ENCODE assay signal across 8 cellular contexts in the genomic region with DNA sequence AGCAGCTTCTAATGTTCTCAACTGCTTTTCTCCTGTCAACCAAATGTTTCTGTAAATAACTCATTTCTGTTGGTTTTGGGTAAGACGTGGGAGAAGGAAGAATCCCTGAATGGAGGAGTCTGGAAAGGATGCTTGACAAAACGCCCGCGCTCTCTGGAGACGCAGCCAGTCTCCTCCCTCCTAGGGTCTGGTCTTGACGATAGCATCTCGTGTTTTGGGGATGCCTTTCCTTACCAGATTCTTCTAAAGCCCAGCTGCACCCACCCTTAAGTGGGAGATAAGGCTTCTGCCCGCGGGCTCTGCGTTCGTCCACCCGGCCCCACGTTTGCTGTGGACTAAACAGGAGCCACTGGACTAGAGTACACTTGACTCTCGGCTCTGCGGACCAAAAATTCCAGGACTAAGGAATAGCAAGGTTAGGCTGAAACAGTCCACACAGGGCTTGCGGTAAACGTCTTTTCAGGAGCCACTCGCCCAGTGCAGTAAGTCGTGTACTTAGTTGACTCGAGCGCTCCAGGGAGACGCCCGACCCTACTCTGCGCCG. TPM values are rescaled to one million over a fixed set of nuclear protein-coding genes. Genes with fewer than 3 reads are reported as not detected.
DNase-seq lines count a peak whose midpoint lies in the region; ATAC-seq and TF ChIP-seq lines count a peak whose summit lies in the region.

No MANE protein-coding gene starts in this region.

- peaks cover 20% of the 10 kb centered on the region for H3K4me1 ChIP-seq in psoas muscle

- 2 to 5% (median 4%) methylated on average over 25 of the region's 25 CpGs for WGBS in psoas muscle, 3 donors

- peaks cover 31% of the 10 kb centered on the region for H3K27me3 Mint-ChIP-seq in activated naive CD8-positive, alpha-beta T cell treated with anti-CD3 and anti-CD28 coated beads, Interleukin-2, amount 50 U/mL, for 24 hours

- H3K27me3 ChIP-seq in H7 (ENCODE audit: control insufficient read depth, insufficient read depth, low read length) (peaks cover 4% of the 10 kb centered on the region), psoas muscle (ENCODE audit: insufficient read depth in 3 of 3, low read length in 2 of 3) (no peaks in the 10 kb centered on the region)

- intact Hi-C loops in left ventricle myocardium superior (cut with micrococcal nuclease) = no loop called here
- intact Hi-C loops in psoas muscle (cut with DNase I) = loop anchor here in 1 of 2 donors (5.0 kb wide), 1 partner anchor 43 kb away; no protein-coding TSS in a partner anchor

- no peak for TF ChIP-seq CTCF in psoas muscle (IDR thresholded peaks at IDR 0.05)

- no peaks in the 10 kb centered on the region for H3K9me3 Mint-ChIP-seq in activated naive CD8-positive, alpha-beta T cell treated with anti-CD3 and anti-CD28 coated beads, Interleukin-2, amount 50 U/mL, for 24 hours

- peak overlapping the region; percentile 82 for H3K4me3 ChIP-seq in H7 (ENCODE audit: insufficient read depth, low read depth, low read length)
- peak overlapping the region; percentile 92 for H3K4me3 ChIP-seq in psoas muscle

- peak overlapping the region; percentile 96 for H3K27ac ChIP-seq in psoas muscle

- H3K9me3 ChIP-seq in psoas muscle = no peaks in the 10 kb centered on the region

- no peak overlapping the region for H3K27ac Mint-ChIP-seq in activated naive CD8-positive, alpha-beta T cell treated with anti-CD3 and anti-CD28 coated beads, Interleukin-2, amount 50 U/mL, for 24 hours

- H3K4me1 Mint-ChIP-seq in activated naive CD8-positive, alpha-beta T cell treated with anti-CD3 and anti-CD28 coated beads, Interleukin-2, amount 50 U/mL, for 24 hours = peaks cover 6% of the 10 kb centered on the region

- H3K36me3 ChIP-seq in H7 (replicated peaks; ENCODE audit: control insufficient read depth, insufficient read depth, low read length) (peaks cover 2% of the 10 kb centered on the region), psoas muscle (ENCODE audit: insufficient read depth in 1 of 2, low read depth in 1 of 2) (peaks cover 9 to 33% of the 10 kb centered on the region in 2 donors)

- peak; percentile 63 for DNase-seq in H7
- DNase-seq in activated naive CD8-positive, alpha-beta T cell treated with anti-CD3 and anti-CD28 coated beads, Interleukin-2, amount 50 U/mL, for 24 hours = no peak
- peak; percentile 56 for DNase-seq in left ventricle myocardium superior
- peak; percentile 37 to 70 for DNase-seq in psoas muscle
- DNase-seq in SHP77 (lab: John Stamatoyannopoulos, UW) = no peak
- DNase-seq in stimulated activated CD4-positive, alpha-beta T cell treated with anti-CD3 and anti-CD28 coated beads, Interleukin-15, amount 100 ng/mL, for 24 hours = no peak
- no peak for DNase-seq in ecto neural progenitor cell (ENCODE audit: low spot score)

- no peak for ATAC-seq in activated naive CD8-positive, alpha-beta T cell treated with anti-CD3 and anti-CD28 coated beads, Interleukin-2, amount 50 U/mL, for 24 hours
- ATAC-seq in left ventricle myocardium superior (peak; percentile 18), psoas muscle (peak in 2 of 4 donors; percentile 1 to 6), HG03571 (IDR thresholded peaks at IDR 0.05; ENCODE audit: unreplicated experiment) (no peak)

- H3K4me3 Mint-ChIP-seq in activated naive CD8-positive, alpha-beta T cell treated with anti-CD3 and anti-CD28 coated beads, Interleukin-2, amount 50 U/mL, for 24 hours = peak overlapping the region; percentile 71

- no peaks in the 10 kb centered on the region for H3K36me3 Mint-ChIP-seq in activated naive CD8-positive, alpha-beta T cell treated with anti-CD3 and anti-CD28 coated beads, Interleukin-2, amount 50 U/mL, for 24 hours (ENCODE audit: low read depth)

RNA-seq across cellular contexts. Expression of gene CTSL, which starts 0.5 kb away (rescaled TPM):
- total RNA-seq in H7 (2014; rRNA removed; shearing (Covaris generic)) = 46.8 and 47.7 TPM in 2 replicates
- total RNA-seq in left ventricle myocardium superior (135 TPM), psoas muscle (10 to 100 TPM; 45.8 to 93.6 (median 73.8) TPM)
- 100 to 1,000 TPM in 1 of 3 donors, 10 to 100 TPM in 2; 73.4 to 995 (median 75.3) TPM for polyA plus RNA-seq in psoas muscle

Comparison
In these comparisons a context has a peak if more than half of its experiments do, and no peak if none do; other contexts are left out.
1. DNase-seq: peak in H7 (single experiment), left ventricle myocardium superior (single experiment) and psoas muscle (2 of 2); none in activated naive CD8-positive, alpha-beta T cell treated with anti-CD3 and anti-CD28 coated beads, Interleukin-2, amount 50 U/mL, for 24 hours (single experiment), SHP77 (0 of 2), stimulated activated CD4-positive, alpha-beta T cell treated with anti-CD3 and anti-CD28 coated beads, Interleukin-15, amount 100 ng/mL, for 24 hours (single experiment) and ecto neural progenitor cell (single experiment).